In the genomic region with DNA sequence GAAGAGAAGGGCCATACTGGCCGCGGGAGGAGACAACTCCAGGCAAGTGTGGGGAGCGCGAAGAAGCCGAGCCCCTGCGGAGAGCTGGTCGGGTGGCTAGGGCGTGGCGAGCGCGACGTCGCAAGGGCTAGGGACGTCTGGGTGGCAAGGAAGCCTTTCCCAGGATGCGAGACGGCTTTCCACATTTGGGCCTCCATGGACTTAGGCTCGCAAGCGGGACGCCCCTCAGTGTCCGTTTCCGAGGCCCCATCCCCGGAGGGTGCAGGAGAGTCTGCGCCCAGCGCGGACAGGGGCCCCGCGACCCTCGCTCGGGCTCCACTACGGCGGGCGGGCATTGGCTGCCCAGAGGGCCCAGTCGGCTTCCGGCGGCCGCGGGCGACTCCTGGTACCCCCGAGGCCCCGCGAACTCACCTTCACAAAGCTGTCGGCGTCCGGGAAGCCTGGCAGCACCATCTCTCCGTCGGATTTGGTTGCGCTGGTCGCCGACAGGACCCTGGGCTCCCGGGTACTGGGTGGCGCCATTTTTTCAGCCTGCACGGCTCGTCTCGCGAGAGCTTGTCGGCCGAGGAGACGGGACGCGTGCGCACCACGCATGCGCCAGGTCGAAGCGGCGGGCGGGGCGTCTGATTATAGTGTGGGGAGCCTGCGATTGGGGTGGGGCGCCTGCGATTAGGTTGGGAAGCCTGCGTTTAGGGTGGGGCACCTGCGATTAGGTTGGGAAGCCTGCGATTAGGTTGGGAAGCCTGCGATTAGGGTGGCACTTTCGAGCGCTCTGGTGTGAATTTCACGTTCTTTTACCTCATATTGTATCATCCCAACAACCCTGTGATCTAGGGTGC, we compare ENCODE assay signal across 8 cellular contexts.
DNase-seq lines count a peak whose midpoint lies in the region; ATAC-seq and TF ChIP-seq lines count a peak whose summit lies in the region.

A gene (minus strand): TSS at position 560 of the 839 bp plus-strand sequence. CDS start 38 bp downstream, at position 522.

- peak within 1 kb of the TSS; percentile 93 for H3K27ac ChIP-seq in cingulate gyrus (ENCODE audit: low read depth, low read length)

- peak; percentile 90 for ATAC-seq in HG03442 (IDR thresholded peaks at IDR 0.05; ENCODE audit: unreplicated experiment)

- peak; percentile 100 for DNase-seq in AG20443 (ENCODE audit: low spot score)
- DNase-seq in NCI-H524 (lab: John Stamatoyannopoulos, UW): peak; percentile 73 to 87
- DNase-seq in activated CD4-positive, alpha-beta T cell treated with anti-CD3 and anti-CD28 coated beads for 48 hours: peak; percentile 97
- peak; percentile 91 for DNase-seq in kidney tubule cell (ENCODE audit: low spot score)
- peak; percentile 90 for DNase-seq in stimulated activated CD4-positive, alpha-beta T cell treated with anti-CD3 and anti-CD28 coated beads, Interleukin-1b, Interleukin-23, amount 100 ng/mL, for 1 hour (ENCODE audit: low read depth in 2 of 2)

- peak; percentile 80 for TF ChIP-seq POLR2A in GM19193 (IDR thresholded peaks at IDR 0.05; ENCODE audit: extremely low read depth, insufficient read depth, insufficient read length)

Comparison
In these comparisons a context has a peak if more than half of its experiments do, and no peak if none do; other contexts are left out.
1. Peak in every context shown above with its lines: DNase-seq, ATAC-seq and H3K27ac ChIP-seq.